21 cellular contexts compared by ENCODE assay signal in genomic region chr17:47287068-47287467, GRCh38. TPM values are rescaled to one million over a fixed set of nuclear protein-coding genes. Genes with fewer than 3 reads are reported as not detected.
A peak's percentile ranks its signal among the peaks of the same experiment; 100 is the strongest.
DNase-seq lines count a peak whose midpoint lies in the region; ATAC-seq, FAIRE-seq and TF ChIP-seq lines count a peak whose summit lies in the region.
"Had no signal": no experiment of that assay in that cellular context is flagged by ENCODE, and none has a peak within 500 bp of the region (broad histone marks: within the 10 kb centered on the region; RNA-seq: fewer than 3 reads in every experiment).

No MANE protein-coding gene starts in this region.

- H3K9me3 Mint-ChIP-seq in endodermal cell, result no peaks in the 10 kb centered on the region
- H3K9me3 Mint-ChIP-seq: activated naive CD4-positive, alpha-beta T cell treated with anti-CD3 and anti-CD28 coated beads, Interleukin-2, amount 50 U/mL, for 72 hours; CD4-positive, alpha-beta T cell; immature natural killer cell had no signal

- no peaks in the 10 kb centered on the region for H3K79me2 ChIP-seq in GM12878 (ENCODE audit: control insufficient read depth, insufficient read depth, low read length)

- CTCF ChIA-PET in GM12878 (lab: Yijun Ruan, JAX), result interaction anchor here (0.8 to 5.1 kb wide), 25 partner anchors 8 to 329 kb away, joined by 3 to 73 read pairs (median 7); partner anchors contain the start of genes CDC27 and EFCAB13

- H3K36me3 Mint-ChIP-seq in endodermal cell (ENCODE audit: low read depth), result no peaks in the 10 kb centered on the region
- H3K36me3 Mint-ChIP-seq: activated naive CD4-positive, alpha-beta T cell treated with anti-CD3 and anti-CD28 coated beads, Interleukin-2, amount 50 U/mL, for 72 hours; immature natural killer cell had no signal

- TSS peak; percentile 89 for BruUV-seq in GM12878 (replicated peaks; lab: Mats Ljungman, UMichigan)

- in situ Hi-C loops in GM13976 (cut with MboI; ENCODE audit: low sequenced_read_pairs, unreplicated experiment), result no loop called here
- in situ Hi-C loops in GM12878 (cut with MboI), result no loop called here

- peak overlapping the region; percentile 56 for H2AFZ ChIP-seq in GM12878 (ENCODE audit: control insufficient read depth, low read depth, low read length)

- H3K9me3 ChIP-seq in BLaER1 treated with 17β-estradiol and CSF1 and Interleukin-3, amounts not matched to agents 10 nM and 100 nM (replicated peaks in 1 of 11), result peaks cover 0 to 12% (median 3%) of the 10 kb centered on the region in 11 experiments; a peak in 7 of 22 replicates
- H3K9me3 ChIP-seq in GM12878 (replicated peaks; ENCODE audit: control insufficient read depth, insufficient read depth, low read length), result no peaks in the 10 kb centered on the region
- no peaks in the 10 kb centered on the region for H3K9me3 ChIP-seq in endodermal cell (ENCODE audit: control insufficient read depth, low read length)
- H3K9me3 ChIP-seq: heart right ventricle, Peyer's patch had no signal

- peak; percentile 4 for TF ChIP-seq CTCF in GM13976 (IDR thresholded peaks at IDR 0.05; ENCODE audit: borderline replicate concordance, control extremely low read depth, extremely low read depth, insufficient read depth, missing control alignments)
- peak; percentile 24 to 36 (median 27); a peak in 3 of 6 replicates for TF ChIP-seq CTCF in GM12878 (IDR thresholded peaks at IDR 0.05 in 2 of 3, conservative IDR thresholded peaks at IDR 0.05 in 1 of 3; ENCODE audit: control insufficient read depth in 2 of 3, extremely low read depth in 1 of 3, insufficient read depth in 1 of 3, low read depth in 3 of 3, low read length in 3 of 3)
- TF ChIP-seq CTCF in endodermal cell (conservative IDR thresholded peaks at IDR 0.05), result no peak

- TF ChIP-seq EP300 in GM12878 (IDR thresholded peaks at IDR 0.05; ENCODE audit: borderline replicate concordance in 1 of 2, control insufficient read depth in 1 of 2, low read depth in 2 of 2, low read length in 2 of 2), result no peak

- peak overlapping the region in 4 of 11 experiments; percentile 61 to 70 (median 64); a peak in 9 of 22 replicates for H3K27ac ChIP-seq in BLaER1 treated with 17β-estradiol and CSF1 and Interleukin-3, amounts not matched to agents 10 nM and 100 nM
- H3K27ac ChIP-seq in GM12878 (ENCODE audit: control insufficient read depth, insufficient read depth) (peak overlapping the region; percentile 97), endodermal cell (ENCODE audit: low read depth, low read length) (no peak overlapping the region)
- H3K27ac ChIP-seq: Peyer's patch had no signal

- H3K27me3 Mint-ChIP-seq in endodermal cell (ENCODE audit: insufficient read depth), result peaks cover 44% of the 10 kb centered on the region
- H3K27me3 Mint-ChIP-seq: CD4-positive, alpha-beta T cell had no signal

- SMC1A ChIA-PET in GM12878 (lab: Charles Lee; ENCODE audit: uncharacterized antibody, unreplicated experiment), result interaction anchor here (0.6 to 8.2 kb wide), 25 partner anchors 8 to 97 kb away, joined by 3 to 110 read pairs (median 8); partner anchors contain the start of genes EFCAB13 and ITGB3

- H3K4me2 ChIP-seq in BLaER1 treated with 17β-estradiol and CSF1 and Interleukin-3, amounts not matched to agents 10 nM and 100 nM, result peak overlapping the region; percentile 45 to 96 (median 75); a peak in 21 of 22 replicates
- H3K4me2 ChIP-seq in GM12878 (ENCODE audit: control insufficient read depth, insufficient read depth), result peak overlapping the region; percentile 88

- RAD21 ChIA-PET in GM12878 (lab: Charles Lee; ENCODE audit: unreplicated experiment), result interaction anchor here (0.7 to 6.7 kb wide), 23 partner anchors 9 to 362 kb away, joined by 3 to 68 read pairs (median 5); partner anchors contain the start of genes EFCAB13, ITGB3 and KPNB1

- H3K9ac ChIP-seq in BLaER1 treated with 17β-estradiol and CSF1 and Interleukin-3, amounts not matched to agents 10 nM and 100 nM, result peak overlapping the region in 4 of 11 experiments; percentile 40 to 56 (median 52); a peak in 6 of 22 replicates
- H3K9ac ChIP-seq in GM12878 (ENCODE audit: control insufficient read depth, insufficient read depth, low read length), result peak overlapping the region; percentile 73
- no peak overlapping the region for H3K9ac ChIP-seq in endodermal cell (ENCODE audit: extremely low read depth, low read length, poor library complexity, severe bottlenecking)

- peak; percentile 30 for ATAC-seq in HG02678 (IDR thresholded peaks at IDR 0.05; ENCODE audit: unreplicated experiment)
- ATAC-seq in GM12878, result peak; percentile 76
- no peak for ATAC-seq in HG03097 (IDR thresholded peaks at IDR 0.05; ENCODE audit: low FRiP score, unreplicated experiment)

- H3K27me3 ChIP-seq in BLaER1 treated with 17β-estradiol and CSF1 and Interleukin-3, amounts not matched to agents 10 nM and 100 nM, result no peaks in the 10 kb centered on the region
- no peaks in the 10 kb centered on the region for H3K27me3 ChIP-seq in GM12878 (replicated peaks in 1 of 2; ENCODE audit: control insufficient read depth in 2 of 2, insufficient read depth in 2 of 2, low read length in 1 of 2)
- H3K27me3 ChIP-seq in endodermal cell (ENCODE audit: control insufficient read depth, insufficient read depth, low read length, poor library complexity, severe bottlenecking), result no peaks in the 10 kb centered on the region
- H3K27me3 ChIP-seq: heart right ventricle, Peyer's patch had no signal

- no peak for FAIRE-seq in GM12878 (lab: Jason Lieb, UNC)

- peak overlapping the region in 3 of 10 experiments; percentile 1 to 21 (median 15); a peak in 3 of 20 replicates for H3K4me3 ChIP-seq in BLaER1 treated with 17β-estradiol and CSF1 and Interleukin-3, amounts not matched to agents 10 nM and 100 nM
- H3K4me3 ChIP-seq in GM12878 (no peak overlapping the region), endodermal cell (ENCODE audit: low read length) (no peak overlapping the region)
- H3K4me3 ChIP-seq: heart right ventricle, Peyer's patch had no signal

- no peak overlapping the region for H3K4me3 Mint-ChIP-seq in endodermal cell
- H3K4me3 Mint-ChIP-seq: CD4-positive, alpha-beta T cell; immature natural killer cell had no signal

- no peak overlapping the region for H3K27ac Mint-ChIP-seq in endodermal cell
- H3K27ac Mint-ChIP-seq: activated naive CD4-positive, alpha-beta T cell treated with anti-CD3 and anti-CD28 coated beads, Interleukin-2, amount 50 U/mL, for 72 hours; CD4-positive, alpha-beta T cell; immature natural killer cell had no signal

- H3K4me1 Mint-ChIP-seq in endodermal cell, result peaks cover 3% of the 10 kb centered on the region
- H3K4me1 Mint-ChIP-seq: immature natural killer cell had no signal

- TF ChIP-seq POLR2A in GM12878 (IDR thresholded peaks at IDR 0.05; ENCODE audit: low read depth, low read length), result no peak

- intact Hi-C loops in GM12878 (cut with micrococcal nuclease; ENCODE audit: unreplicated experiment), result loop anchor here (1.0 to 2.0 kb wide), 2 partner anchors 8 to 24 kb away; no protein-coding TSS in a partner anchor

- H4K20me1 ChIP-seq in BLaER1 treated with 17β-estradiol and CSF1 and Interleukin-3, amounts not matched to agents 10 nM and 100 nM, result no peaks in the 10 kb centered on the region
- no peaks in the 10 kb centered on the region for H4K20me1 ChIP-seq in GM12878 (ENCODE audit: control insufficient read depth, insufficient read depth)

- WGBS in GM12878 (ENCODE audit: insufficient coverage, insufficient replicate concordance, low lambda C conversion rate, missing lambda C conversion rate), result 14% methylated on average over 4 of the region's 4 CpGs
- 92 to 100% methylated on average over 4 of the region's 4 CpGs for whole genome bisulfite sequencing in endodermal cell (ENCODE audit: insufficient coverage in 1 of 2, insufficient read length in 1 of 2), 2 experiments

- peaks cover 28 to 89% (median 68%) of the 10 kb centered on the region in 10 experiments for H3K4me1 ChIP-seq in BLaER1 treated with 17β-estradiol and CSF1 and Interleukin-3, amounts not matched to agents 10 nM and 100 nM
- peaks cover 30% of the 10 kb centered on the region for H3K4me1 ChIP-seq in GM12878 (ENCODE audit: control insufficient read depth, insufficient read depth, low read length)
- H3K4me1 ChIP-seq in endodermal cell (ENCODE audit: control insufficient read depth, insufficient read depth, low read length), result no peaks in the 10 kb centered on the region

- POLR2A ChIA-PET in GM12878 (lab: Charles Lee), result interaction anchor here (0.9 to 7.0 kb wide), 17 partner anchors 8 to 98 kb away, joined by 3 to 42 read pairs (median 6); partner anchors contain the start of genes CDC27, EFCAB13, ITGB3 and MYL4

- H3K36me3 ChIP-seq in BLaER1 treated with 17β-estradiol and CSF1 and Interleukin-3, amounts not matched to agents 10 nM and 100 nM, result no peaks in the 10 kb centered on the region
- H3K36me3 ChIP-seq in GM12878 (ENCODE audit: control insufficient read depth in 2 of 2, insufficient read depth in 2 of 2, low read length in 1 of 2), result peaks cover 0 to 5% of the 10 kb centered on the region in 2 experiments; a peak in 2 of 4 replicates
- H3K36me3 ChIP-seq in endodermal cell (ENCODE audit: control insufficient read depth, insufficient read depth, low read length), result no peaks in the 10 kb centered on the region

- 0 out of 2 replicates have a peak, but pooled peaks have one; percentile 30 for TF ChIP-seq RAD21 in GM12878 (IDR thresholded peaks at IDR 0.05; ENCODE audit: insufficient read depth, low read depth, low read length)

- no peak for DNase-seq in GM13976 (ENCODE audit: low spot score)
- DNase-seq in GM12878 (ENCODE audit: low read depth, low spot score), result no peak
- no peak for DNase-seq in endodermal cell
- no peak for DNase-seq in mucosa of gallbladder (ENCODE audit: low spot score)
- DNase-seq in HUDEP-2 (lab: John Stamatoyannopoulos, UW; ENCODE audit: unreplicated experiment in 76 of 76), result no peak
- DNase-seq: ACHN; activated CD8-positive, alpha-beta memory T cell treated with anti-CD3 and anti-CD28 coated beads for 24 hours; CD4-positive, alpha-beta T cell; DMS153; heart right ventricle; immature natural killer cell; NCI-H146; NCI-H748 treated with DMSO at 0.1 percent for 48 hours; nucleus accumbens; Peyer's patch; retina; stimulated activated CD8-positive, alpha-beta memory T cell treated with anti-CD3 and anti-CD28 coated beads, Interleukin-4, amount 100 ng/mL, for 48 hours had no signal

RNA-seq across cellular contexts. Expression of gene ITGB3, which starts 33.4 kb away (rescaled TPM):
- total RNA-seq in GM12878 (2013; cell fraction: nucleolus; rRNA removed), result 40.8 and 47.7 TPM in 2 replicates
- 16.2 and 17.7 TPM in 2 replicates for total RNA-seq in GM12878 (2014; rRNA removed)
- 14.8 and 15.4 TPM in 2 replicates for total RNA-seq in GM12878 (2014; rRNA removed; fragmentation: Illumina TruSeq; extraction: Trizol)
- total RNA-seq in GM12878 (2021), result 22.8 and 22.9 TPM in 2 replicates
- polyA plus RNA-seq in GM12878 (2011; ENCODE audit: low read depth), result 1.4 TPM
- polyA plus RNA-seq in GM12878 (2011; rRNA removed), result 7.9 and 12.0 TPM in 2 replicates
- 11.2 and 12.0 TPM in 2 replicates for polyA plus RNA-seq in GM12878 (2011; cell fraction: cytosol; rRNA removed)
- 10.9 and 12.4 TPM in 2 replicates for polyA plus RNA-seq in GM12878 (2011; cell fraction: nucleus; rRNA removed)
- 1.7 and 2.1 TPM in 2 replicates for polyA plus RNA-seq in GM12878 (2012)
- polyA plus RNA-seq in GM12878 (2014; fragmentation: Illumina TruSeq; extraction: Trizol), result 17.0 and 17.3 TPM in 2 replicates
- polyA plus RNA-seq in GM12878 (2014; fragmentation: Nextera tagmentation; extraction: Ambion mirVana), result 1 to 10 TPM in 1 of 2 experiments, under 1 TPM in 1; 0.69 to 1.4 TPM
- polyA plus RNA-seq in GM12878 (2014; rRNA removed), result 15.2 and 15.6 TPM in 2 replicates
- polyA plus RNA-seq in GM12878 (2016; fragmentation: Nextera tagmentation; extraction: Ambion mirVana), result 10 to 100 TPM; 10.6 to 12.3 TPM
- polyA minus RNA-seq in GM12878 (2011; rRNA and poly(A)+ RNA removed), result 28.0 and 30.9 TPM in 2 replicates
- 4.4 and 5.1 TPM in 2 replicates for polyA minus RNA-seq in GM12878 (2011; cell fraction: cytosol; rRNA and poly(A)+ RNA removed)
- polyA minus RNA-seq in GM12878 (2011; cell fraction: nucleus; rRNA and poly(A)+ RNA removed), result 8.7 and 10.0 TPM in 2 replicates
- total RNA-seq in endodermal cell, result under 1 TPM; 0.51 to 0.73 TPM
- polyA plus RNA-seq in endodermal cell (2013, experiment 1 of 2), result 0.18 TPM
- polyA plus RNA-seq in endodermal cell (2013, experiment 2 of 2), result 0.33 TPM
- total RNA-seq in mucosa of gallbladder, result 10.6 TPM

RNA-seq across cellular contexts. Expression of gene EFCAB13, which starts 36.7 kb away (rescaled TPM):
- 56.3 and 63.3 TPM in 2 replicates for total RNA-seq in GM12878 (2013; cell fraction: nucleolus; rRNA removed)
- total RNA-seq in GM12878 (2014; rRNA removed) (4.5 and 8.3 TPM in 2 replicates), GM12878 (2014; rRNA removed; fragmentation: Illumina TruSeq; extraction: Trizol) (7.3 and 8.7 TPM in 2 replicates), GM12878 (2021) (6.6 and 6.8 TPM in 2 replicates), endodermal cell (1 to 10 TPM; 4.3 to 8.9 TPM), mucosa of gallbladder (10.6 TPM)
- polyA plus RNA-seq in GM12878 (2011; ENCODE audit: low read depth), result 1.1 TPM
- polyA plus RNA-seq in GM12878 (2011; rRNA removed) (2.3 and 4.2 TPM in 2 replicates), GM12878 (2014; fragmentation: Illumina TruSeq; extraction: Trizol) (4.3 and 5.5 TPM in 2 replicates), GM12878 (2014; fragmentation: Nextera tagmentation; extraction: Ambion mirVana) (1 to 10 TPM in 1 of 2 experiments, under 1 TPM in 1; 0.90 to 1.9 TPM), GM12878 (2014; rRNA removed) (2.7 and 5.6 TPM in 2 replicates), GM12878 (2016; fragmentation: Nextera tagmentation; extraction: Ambion mirVana) (1 to 10 TPM; 5.7 to 7.8 TPM)
- 0.45 and 0.52 TPM in 2 replicates for polyA plus RNA-seq in GM12878 (2011; cell fraction: cytosol; rRNA removed)
- polyA plus RNA-seq in GM12878 (2011; cell fraction: nucleus; rRNA removed), result 3.0 and 3.8 TPM in 2 replicates
- 3.3 and 3.7 TPM in 2 replicates for polyA plus RNA-seq in GM12878 (2012)
- polyA minus RNA-seq in GM12878 (2011; rRNA and poly(A)+ RNA removed), result 2.0 and 5.6 TPM in 2 replicates
- 0.40 and 0.94 TPM in 2 replicates for polyA minus RNA-seq in GM12878 (2011; cell fraction: cytosol; rRNA and poly(A)+ RNA removed)
- 4.1 and 6.8 TPM in 2 replicates for polyA minus RNA-seq in GM12878 (2011; cell fraction: nucleus; rRNA and poly(A)+ RNA removed)
- polyA plus RNA-seq in endodermal cell (2013, experiment 1 of 2), result 0.89 TPM
- polyA plus RNA-seq in endodermal cell (2013, experiment 2 of 2), result 0.99 TPM
